In genomic region chr6:118283759-118284158, GRCh38 we compare ENCODE assay signal across 9 cellular contexts.
A peak's percentile ranks its signal among the peaks of the same experiment; 100 is the strongest.
DNase-seq lines count a peak whose midpoint lies in the region; ATAC-seq, FAIRE-seq and TF ChIP-seq lines count a peak whose summit lies in the region.
"Had no signal": no experiment of that assay in that cellular context is flagged by ENCODE, and none has a peak within 500 bp of the region (broad histone marks: within the 10 kb centered on the region; RNA-seq: fewer than 3 reads in every experiment).

No MANE protein-coding gene starts in this region.

- no peak for TF ChIP-seq EP300 in K562 (IDR thresholded peaks at IDR 0.05; ENCODE audit: low read length)

- no peak overlapping the region for H3K27ac ChIP-seq in K562 (ENCODE audit: extremely low read depth, low read depth, low read length)
- H3K27ac ChIP-seq: BLaER1 had no signal

- H3K79me2 ChIP-seq in K562 (ENCODE audit: control insufficient read depth, insufficient read depth, low read length) = no peaks in the 10 kb centered on the region

- POLR2A ChIA-PET in K562 (lab: Yijun Ruan, JAX) = no interaction called here

- H3K9ac ChIP-seq in K562 (ENCODE audit: insufficient read depth in 1 of 2, low read depth in 2 of 2, low read length in 2 of 2) = no peak overlapping the region
- H3K9ac ChIP-seq: BLaER1 had no signal

- no peaks in the 10 kb centered on the region for H3K4me1 ChIP-seq in K562 (replicated peaks in 1 of 2; ENCODE audit: control insufficient read depth in 2 of 2, insufficient read depth in 2 of 2, low read length in 2 of 2)

- in situ Hi-C loops in K562 (cut with MboI) = loop anchor here (5.0 to 10.0 kb wide), 4 partner anchors 271 to 831 kb away; no protein-coding TSS in a partner anchor

- TF ChIP-seq CTCF in K562 (IDR thresholded peaks at IDR 0.05 in 2 of 3, conservative IDR thresholded peaks at IDR 0.05 in 1 of 3; ENCODE audit: insufficient read depth in 2 of 3, low read depth in 1 of 3, low read length in 3 of 3) = peak; percentile 45 to 76 (median 67); a peak in 5 of 6 replicates

- H3K4me2 ChIP-seq in K562 (ENCODE audit: insufficient read depth, low read length) = no peak overlapping the region
- H3K4me2 ChIP-seq: BLaER1 had no signal

- intact Hi-C loops in K562 (cut with micrococcal nuclease) = loop anchor here (1.0 to 10.0 kb wide), 8 partner anchors 225 to 829 kb away; no protein-coding TSS in a partner anchor

- H3K9me3 ChIP-seq in K562 (replicated peaks; ENCODE audit: control insufficient read depth, insufficient read depth, low read depth, low read length) = no peaks in the 10 kb centered on the region
- H3K9me3 ChIP-seq: BLaER1 had no signal

- no peak for TF ChIP-seq POLR2A in K562 (conservative IDR thresholded peaks at IDR 0.05)

- TF ChIP-seq RAD21 in K562 (CRISPR knock-in tag; conservative IDR thresholded peaks at IDR 0.05 in 1 of 2, IDR thresholded peaks at IDR 0.05 in 1 of 2) = peak; percentile 79 to 82

- H3K36me3 ChIP-seq in K562 (ENCODE audit: control insufficient read depth, insufficient read depth, low read length) = no peaks in the 10 kb centered on the region
- H3K36me3 ChIP-seq: BLaER1 had no signal

- CTCF ChIA-PET in K562 (lab: Yijun Ruan, JAX; ENCODE audit: low intra/inter-chr PET ratio) = interaction anchor here (0.6 to 3.2 kb wide), 12 partner anchors 96 to 827 kb away, joined by 3 to 25 read pairs (median 3); no protein-coding TSS in a partner anchor

- H2AFZ ChIP-seq in K562 (ENCODE audit: low read depth, low read length) = no peak overlapping the region

- no peak overlapping the region for H3K4me3 ChIP-seq in K562
- H3K4me3 ChIP-seq: BLaER1 had no signal

- peak; percentile 19 for DNase-seq in DMS153 (lab: John Stamatoyannopoulos, UW)
- DNase-seq in DMS153 treated with DMSO at 0.1 percent for 48 hours (lab: John Stamatoyannopoulos, UW; ENCODE audit: unreplicated experiment) = no peak
- DNase-seq in M059J (ENCODE audit: low read depth) = peak; percentile 52
- peak; percentile 33 for DNase-seq in SHP77 treated with DMSO at 0.1 percent for 48 hours (lab: John Stamatoyannopoulos, UW)
- DNase-seq in K562 (ENCODE audit: extremely low read depth in 1 of 4, low spot score in 3 of 4) = peak; percentile 39 to 62 (median 44)
- DNase-seq in stimulated activated CD4-positive, alpha-beta T cell treated with anti-CD3 and anti-CD28 coated beads, TNF-alpha, amount 100 ng/mL, for 24 hours (ENCODE audit: low read depth in 3 of 3) = peak; percentile 3 to 27 (median 6)
- no peak for DNase-seq in cortex of kidney (lab: John Stamatoyannopoulos, UW)

- no peaks in the 10 kb centered on the region for H4K20me1 ChIP-seq in K562 (replicated peaks; ENCODE audit: control insufficient read depth, insufficient read depth, low read length)
- H4K20me1 ChIP-seq: BLaER1 had no signal

- FAIRE-seq in K562 (lab: Jason Lieb, UNC) (no peak), islet of Langerhans (lab: Jason Lieb, UNC) (peak; percentile 93)

- H3K27me3 ChIP-seq in K562 (ENCODE audit: control insufficient read depth in 2 of 2, insufficient read depth in 2 of 2, low read length in 2 of 2) = peaks cover 4 to 8% of the 10 kb centered on the region in 2 experiments; a peak in 3 of 5 replicates
- H3K27me3 ChIP-seq: BLaER1 had no signal

- no TSS peak for BruUV-seq in K562 (replicated peaks; lab: Mats Ljungman, UMichigan)

- WGBS in K562 (ENCODE audit: insufficient coverage, low coverage, missing lambda C conversion rate) = under 1% methylated on average over 8 of the region's 8 CpGs

- no peaks in the 10 kb centered on the region for H3K9me1 ChIP-seq in K562 (ENCODE audit: control insufficient read depth, insufficient read depth, low read length)

- ATAC-seq in K562 = peak; percentile 88

TF ChIP-seq in K562, 482 proteins besides CTCF, POLR2A, EP300 and RAD21 (continues in another document):
- TF ChIP-seq ZNF589 (CRISPR knock-in tag; IDR thresholded peaks at IDR 0.05; ENCODE audit: low read depth) (no peak), ZNF644 (tag; IDR thresholded peaks at IDR 0.05; ENCODE audit: low read depth) (no peak), ZNF57 (CRISPR knock-in tag; IDR thresholded peaks at IDR 0.05) (no peak), SMAD2 (IDR thresholded peaks at IDR 0.05; ENCODE audit: low read depth, low read length) (no peak), NFATC3 (IDR thresholded peaks at IDR 0.05) (no peak), PTTG1 (tag; IDR thresholded peaks at IDR 0.05; ENCODE audit: low read depth) (no peak), HNRNPUL1 (IDR thresholded peaks at IDR 0.05; ENCODE audit: low read length) (no peak), PHF21A (IDR thresholded peaks at IDR 0.05; ENCODE audit: borderline replicate concordance, low read depth) (no peak), PHB (CRISPR knock-in tag; IDR thresholded peaks at IDR 0.05) (no peak), BRF1 (IDR thresholded peaks at IDR 0.05; ENCODE audit: borderline replicate concordance, extremely low read depth, insufficient read length) (no peak), CEBPG (CRISPR knock-in tag; IDR thresholded peaks at IDR 0.05) (no peak), CEBPG (tag; conservative IDR thresholded peaks at IDR 0.05 in 1 of 2, IDR thresholded peaks at IDR 0.05 in 1 of 2) (peak in 1 of 2 experiments; percentile 54; a peak in 1 of 4 replicates), ZNF384 (IDR thresholded peaks at IDR 0.05; ENCODE audit: low read depth, low read length) (0 out of 2 replicates have a peak, but pooled peaks have one; percentile 34), KLF13 (tag; IDR thresholded peaks at IDR 0.05; ENCODE audit: borderline replicate concordance, low read depth) (no peak), KLF16 (IDR thresholded peaks at IDR 0.05) (no peak), JUN (IDR thresholded peaks at IDR 0.05; ENCODE audit: borderline replicate concordance, low read depth, low read length) (no peak), JUN (CRISPR knock-in tag; IDR thresholded peaks at IDR 0.05; ENCODE audit: borderline replicate concordance) (no peak), HLTF (IDR thresholded peaks at IDR 0.05) (no peak), KLF1 (tag; IDR thresholded peaks at IDR 0.05) (no peak), WHSC1 (IDR thresholded peaks at IDR 0.05; ENCODE audit: low read length) (no peak), ZNF263 (CRISPR knock-in tag; IDR thresholded peaks at IDR 0.05; ENCODE audit: borderline replicate concordance) (no peak), MYBL2 (IDR thresholded peaks at IDR 0.05; ENCODE audit: low read depth) (no peak), MYBL2 (CRISPR knock-in tag; IDR thresholded peaks at IDR 0.05; ENCODE audit: borderline replicate concordance) (no peak), KAT7 (CRISPR knock-in tag; IDR thresholded peaks at IDR 0.05; ENCODE audit: borderline replicate concordance) (no peak), ARID2 (IDR thresholded peaks at IDR 0.05) (0 out of 2 replicates have a peak, but pooled peaks have one; percentile 12), E2F1 (CRISPR knock-in tag; IDR thresholded peaks at IDR 0.05) (no peak), ELF1 (tag; IDR thresholded peaks at IDR 0.05) (no peak), CHD4 (IDR thresholded peaks at IDR 0.05; ENCODE audit: insufficient read depth, insufficient replicate concordance, low read depth, low read length, poor library complexity, severe bottlenecking) (no peak)
- TF ChIP-seq, protein P1, sequence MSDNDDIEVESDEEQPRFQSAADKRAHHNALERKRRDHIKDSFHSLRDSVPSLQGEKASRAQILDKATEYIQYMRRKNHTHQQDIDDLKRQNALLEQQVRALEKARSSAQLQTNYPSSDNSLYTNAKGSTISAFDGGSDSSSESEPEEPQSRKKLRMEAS (CRISPR knock-in tag; IDR thresholded peaks at IDR 0.05) = no peak
- TF ChIP-seq, protein P2, sequence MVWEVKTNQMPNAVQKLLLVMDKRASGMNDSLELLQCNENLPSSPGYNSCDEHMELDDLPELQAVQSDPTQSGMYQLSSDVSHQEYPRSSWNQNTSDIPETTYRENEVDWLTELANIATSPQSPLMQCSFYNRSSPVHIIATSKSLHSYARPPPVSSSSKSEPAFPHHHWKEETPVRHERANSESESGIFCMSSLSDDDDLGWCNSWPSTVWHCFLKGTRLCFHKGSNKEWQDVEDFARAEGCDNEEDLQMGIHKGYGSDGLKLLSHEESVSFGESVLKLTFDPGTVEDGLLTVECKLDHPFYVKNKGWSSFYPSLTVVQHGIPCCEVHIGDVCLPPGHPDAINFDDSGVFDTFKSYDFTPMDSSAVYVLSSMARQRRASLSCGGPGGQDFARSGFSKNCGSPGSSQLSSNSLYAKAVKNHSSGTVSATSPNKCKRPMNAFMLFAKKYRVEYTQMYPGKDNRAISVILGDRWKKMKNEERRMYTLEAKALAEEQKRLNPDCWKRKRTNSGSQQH (CRISPR knock-in tag; IDR thresholded peaks at IDR 0.05) = no peak
- TF ChIP-seq, protein P3, sequence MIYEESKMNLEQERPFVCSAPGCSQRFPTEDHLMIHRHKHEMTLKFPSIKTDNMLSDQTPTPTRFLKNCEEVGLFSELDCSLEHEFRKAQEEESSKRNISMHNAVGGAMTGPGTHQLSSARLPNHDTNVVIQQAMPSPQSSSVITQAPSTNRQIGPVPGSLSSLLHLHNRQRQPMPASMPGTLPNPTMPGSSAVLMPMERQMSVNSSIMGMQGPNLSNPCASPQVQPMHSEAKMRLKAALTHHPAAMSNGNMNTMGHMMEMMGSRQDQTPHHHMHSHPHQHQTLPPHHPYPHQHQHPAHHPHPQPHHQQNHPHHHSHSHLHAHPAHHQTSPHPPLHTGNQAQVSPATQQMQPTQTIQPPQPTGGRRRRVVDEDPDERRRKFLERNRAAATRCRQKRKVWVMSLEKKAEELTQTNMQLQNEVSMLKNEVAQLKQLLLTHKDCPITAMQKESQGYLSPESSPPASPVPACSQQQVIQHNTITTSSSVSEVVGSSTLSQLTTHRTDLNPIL (CRISPR knock-in tag; IDR thresholded peaks at IDR 0.05) = no peak

Comparison
In these comparisons a context has a peak if more than half of its experiments do, and no peak if none do; other contexts are left out.
1. DNase-seq: peak in DMS153 (single experiment), M059J (single experiment), SHP77 treated with DMSO at 0.1 percent for 48 hours (single experiment), K562 (4 of 4) and stimulated activated CD4-positive, alpha-beta T cell treated with anti-CD3 and anti-CD28 coated beads, TNF-alpha, amount 100 ng/mL, for 24 hours (3 of 3); none in DMS153 treated with DMSO at 0.1 percent for 48 hours (single experiment) and cortex of kidney (single experiment).